In genomic region chr1:220711086-220711809, GRCh38 we compare ENCODE assay signal across 10 cellular contexts. TPM values are rescaled to one million over a fixed set of nuclear protein-coding genes. Genes with fewer than 3 reads are reported as not detected.
DNase-seq lines count a peak whose midpoint lies in the region; ATAC-seq and TF ChIP-seq lines count a peak whose summit lies in the region.
"Had no signal": no experiment of that assay in that cellular context is flagged by ENCODE, and none has a peak within 500 bp of the region (broad histone marks: within the 10 kb centered on the region; RNA-seq: fewer than 3 reads in every experiment).

No MANE protein-coding gene starts in this region.

- H3K36me3 ChIP-seq in BLaER1 treated with 17β-estradiol and CSF1 and Interleukin-3, amounts not matched to agents 10 nM and 100 nM, result no peaks in the 10 kb centered on the region
- H3K36me3 ChIP-seq: tibial nerve had no signal

- peak overlapping the region in 1 of 11 experiments; percentile 16; a peak in 1 of 22 replicates for H3K27ac ChIP-seq in BLaER1 treated with 17β-estradiol and CSF1 and Interleukin-3, amounts not matched to agents 10 nM and 100 nM
- H3K27ac ChIP-seq: tibial nerve had no signal

- WGBS in lower leg skin, 2 donors, result 75 to 79% methylated on average over 9 of the region's 9 CpGs

- H3K9me3 ChIP-seq in BLaER1 treated with 17β-estradiol and CSF1 and Interleukin-3, amounts not matched to agents 10 nM and 100 nM (replicated peaks in 1 of 11), result peaks cover 19 to 24% (median 22%) of the 10 kb centered on the region in 11 experiments

- H3K9ac ChIP-seq in BLaER1 treated with 17β-estradiol and CSF1 and Interleukin-3, amounts not matched to agents 10 nM and 100 nM, result no peak overlapping the region

- ATAC-seq in GM19397 (IDR thresholded peaks at IDR 0.05; ENCODE audit: unreplicated experiment) (peak; percentile 69), HG03039 (IDR thresholded peaks at IDR 0.05; ENCODE audit: unreplicated experiment) (peak; percentile 84)

- no peaks in the 10 kb centered on the region for H4K20me1 ChIP-seq in BLaER1 treated with 17β-estradiol and CSF1 and Interleukin-3, amounts not matched to agents 10 nM and 100 nM

- H3K4me3 ChIP-seq in BLaER1 treated with 17β-estradiol and CSF1 and Interleukin-3, amounts not matched to agents 10 nM and 100 nM, result no peak overlapping the region
- no peak overlapping the region for H3K4me3 ChIP-seq in lower leg skin (ENCODE audit: low read depth, poor library complexity, severe bottlenecking)
- H3K4me3 ChIP-seq: tibial nerve had no signal

- TF ChIP-seq CTCF in lower leg skin (IDR thresholded peaks at IDR 0.05), result no peak

- peak overlapping the region; percentile 9 to 50 (median 34); a peak in 14 of 22 replicates for H3K4me2 ChIP-seq in BLaER1 treated with 17β-estradiol and CSF1 and Interleukin-3, amounts not matched to agents 10 nM and 100 nM

- H3K27me3 ChIP-seq in BLaER1 treated with 17β-estradiol and CSF1 and Interleukin-3, amounts not matched to agents 10 nM and 100 nM, result no peaks in the 10 kb centered on the region
- H3K27me3 ChIP-seq: tibial nerve had no signal

- intact Hi-C loops in lower leg skin (cut with DNase I; ENCODE audit: low total_unique reads), result no loop called here

- peaks cover 14 to 35% (median 29%) of the 10 kb centered on the region in 10 experiments; a peak in 18 of 20 replicates for H3K4me1 ChIP-seq in BLaER1 treated with 17β-estradiol and CSF1 and Interleukin-3, amounts not matched to agents 10 nM and 100 nM
- H3K4me1 ChIP-seq: tibial nerve had no signal

- peak; percentile 22 for DNase-seq in OCI-M1 (lab: John Stamatoyannopoulos, UW)
- no peak for DNase-seq in lower leg skin (ENCODE audit: low spot score in 2 of 2)
- DNase-seq in kidney glomerular epithelial cell (lab: John Stamatoyannopoulos, UW), result no peak
- no peak for DNase-seq in HT-29 (ENCODE audit: low spot score)
- no peak for DNase-seq in D341Med (ENCODE audit: low spot score)
- DNase-seq: midbrain had no signal

- no peak for TF ChIP-seq POLR2A in lower leg skin (IDR thresholded peaks at IDR 0.05)

RNA-seq across cellular contexts. Expression of gene C1orf115, which starts 21.1 kb away (rescaled TPM):
- total RNA-seq in lower leg skin, result 10 to 100 TPM in 2 of 4 donors, 1 to 10 TPM in 2; 7.5 to 20.5 (median 13.3) TPM
- 0.28 and 0.60 TPM in 2 replicates for total RNA-seq in HT-29 (2014; rRNA removed; shearing (Covaris generic))

RNA-seq across cellular contexts. Expression of gene MTARC2, which starts 36.9 kb away (rescaled TPM):
- 1 to 10 TPM; 4.3 to 8.6 (median 5.6) TPM for total RNA-seq in lower leg skin
- total RNA-seq in HT-29 (2014; rRNA removed; shearing (Covaris generic)), result 4.2 and 6.6 TPM in 2 replicates
